In the genomic region with DNA sequence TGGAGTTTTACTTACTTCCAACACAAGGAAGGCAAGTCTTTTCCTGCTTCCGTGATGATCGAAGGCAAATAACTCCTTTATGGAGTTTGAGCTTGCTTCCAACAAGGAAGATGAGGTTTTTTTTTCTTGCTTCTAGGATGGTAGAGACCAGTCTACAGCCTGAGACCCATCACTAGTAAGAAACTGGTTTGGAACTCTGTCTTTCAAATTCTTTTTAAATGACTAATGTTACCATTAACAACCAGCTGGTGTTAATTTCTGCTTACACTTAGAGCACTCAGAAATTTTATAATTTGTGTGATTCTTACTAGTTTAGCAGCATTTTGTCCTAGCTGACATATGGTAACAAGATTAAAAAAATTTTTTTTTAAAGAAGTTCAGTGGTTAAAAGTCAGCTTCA, we compare ENCODE assay signal across 31 cellular contexts. TPM values are rescaled to one million over a fixed set of nuclear protein-coding genes. Genes with fewer than 3 reads are reported as not detected.
DNase-seq lines count a peak whose midpoint lies in the region; ATAC-seq and TF ChIP-seq lines count a peak whose summit lies in the region.
"Had no signal": no experiment of that assay in that cellular context is flagged by ENCODE, and none has a peak within 500 bp of the region (broad histone marks: within the 10 kb centered on the region; RNA-seq: fewer than 3 reads in every experiment).

No MANE protein-coding gene starts in this region.

- peaks cover 46% of the 10 kb centered on the region for H3K4me1 ChIP-seq in RWPE2 (ENCODE audit: insufficient read depth, poor library complexity, severe bottlenecking)
- peaks cover 7% of the 10 kb centered on the region for H3K4me1 ChIP-seq in foreskin keratinocyte
- H3K4me1 ChIP-seq: lower lobe of right lung, suprapubic skin had no signal

- H3K4me3 Mint-ChIP-seq in activated CD8-positive, alpha-beta T cell treated with anti-CD3 and anti-CD28 coated beads for 36 hours, result no peak overlapping the region
- H3K4me3 Mint-ChIP-seq in activated CD8-positive, alpha-beta T cell treated with anti-CD3 and anti-CD28 coated beads, Interleukin-2, amount 10 ng/mL, durations not matched to agents 7 days and 5 days, result no peak overlapping the region
- no peak overlapping the region for H3K4me3 Mint-ChIP-seq in stimulated activated effector memory CD8-positive, alpha-beta T cell treated with anti-CD3 and anti-CD28 coated beads, Interleukin-12 subunit alpha, Interleukin-12 subunit beta, amount 100 ng/mL, for 72 hours
- H3K4me3 Mint-ChIP-seq: activated naive CD8-positive, alpha-beta T cell treated with anti-CD3 and anti-CD28 coated beads, Interleukin-2, amount 10 ng/mL, durations not matched to agents 7 days and 5 days had no signal

- H3K27ac ChIP-seq in RWPE2 (ENCODE audit: poor library complexity, severe bottlenecking), result peak overlapping the region; percentile 7
- no peak overlapping the region for H3K27ac ChIP-seq in foreskin keratinocyte
- H3K27ac ChIP-seq: lower lobe of right lung, RWPE1, SK-N-MC, spleen, suprapubic skin had no signal

- no peak for TF ChIP-seq CTCF in activated CD8-positive, alpha-beta T cell treated with anti-CD3 and anti-CD28 coated beads for 36 hours (IDR thresholded peaks at IDR 0.05)
- no peak for TF ChIP-seq CTCF in RWPE2 (IDR thresholded peaks at IDR 0.05; ENCODE audit: poor library complexity, severe bottlenecking)
- no peak for TF ChIP-seq CTCF in foreskin keratinocyte (conservative IDR thresholded peaks at IDR 0.05)
- no peak for TF ChIP-seq CTCF in GM13976 (IDR thresholded peaks at IDR 0.05; ENCODE audit: borderline replicate concordance, control extremely low read depth, extremely low read depth, insufficient read depth, missing control alignments)

- H3K36me3 ChIP-seq in RWPE2 (ENCODE audit: low read depth), result peaks cover 58% of the 10 kb centered on the region
- H3K36me3 ChIP-seq: lower lobe of right lung, suprapubic skin had no signal

- no peaks in the 10 kb centered on the region for H3K27me3 ChIP-seq in RWPE2 (ENCODE audit: insufficient read depth, poor library complexity, severe bottlenecking)
- no peaks in the 10 kb centered on the region for H3K27me3 ChIP-seq in foreskin keratinocyte
- H3K27me3 ChIP-seq: spleen, suprapubic skin had no signal

- H3K9me3 ChIP-seq in RWPE2 (ENCODE audit: severe bottlenecking), result peaks cover 3% of the 10 kb centered on the region
- H3K9me3 ChIP-seq: lower lobe of right lung, mucosa of descending colon, suprapubic skin had no signal

- H3K9me3 Mint-ChIP-seq in activated CD8-positive, alpha-beta T cell treated with anti-CD3 and anti-CD28 coated beads for 36 hours, result peaks cover 3% of the 10 kb centered on the region
- H3K9me3 Mint-ChIP-seq in activated CD8-positive, alpha-beta T cell treated with anti-CD3 and anti-CD28 coated beads, Interleukin-2, amount 10 ng/mL, durations not matched to agents 7 days and 5 days (ENCODE audit: insufficient read depth), result no peaks in the 10 kb centered on the region
- H3K9me3 Mint-ChIP-seq in stimulated activated effector memory CD8-positive, alpha-beta T cell treated with anti-CD3 and anti-CD28 coated beads, Interleukin-12 subunit alpha, Interleukin-12 subunit beta, amount 100 ng/mL, for 72 hours, result no peaks in the 10 kb centered on the region
- H3K9me3 Mint-ChIP-seq: activated naive CD8-positive, alpha-beta T cell treated with anti-CD3 and anti-CD28 coated beads, Interleukin-2, amount 10 ng/mL, durations not matched to agents 7 days and 5 days; CD8-positive, alpha-beta memory T cell had no signal

- POLR2A ChIA-PET in activated CD8-positive, alpha-beta T cell treated with anti-CD3 and anti-CD28 coated beads for 36 hours (lab: Charles Lee), result no interaction called here
- POLR2A ChIA-PET in activated CD8-positive, alpha-beta T cell treated with anti-CD3 and anti-CD28 coated beads, Interleukin-2, amount 10 ng/mL, durations not matched to agents 7 days and 5 days (lab: Charles Lee), result no interaction called here

- H3K27me3 Mint-ChIP-seq in activated CD8-positive, alpha-beta T cell treated with anti-CD3 and anti-CD28 coated beads for 36 hours, result no peaks in the 10 kb centered on the region
- H3K27me3 Mint-ChIP-seq in activated CD8-positive, alpha-beta T cell treated with anti-CD3 and anti-CD28 coated beads, Interleukin-2, amount 10 ng/mL, durations not matched to agents 7 days and 5 days (ENCODE audit: low read depth), result no peaks in the 10 kb centered on the region
- H3K27me3 Mint-ChIP-seq: activated naive CD8-positive, alpha-beta T cell treated with anti-CD3 and anti-CD28 coated beads, Interleukin-2, amount 10 ng/mL, durations not matched to agents 7 days and 5 days; CD8-positive, alpha-beta memory T cell had no signal

- intact Hi-C loops in activated CD8-positive, alpha-beta T cell treated with anti-CD3 and anti-CD28 coated beads for 36 hours (cut with micrococcal nuclease), result no loop called here

- no peak for ATAC-seq in activated CD8-positive, alpha-beta T cell treated with anti-CD3 and anti-CD28 coated beads for 36 hours
- no peak for ATAC-seq in activated CD8-positive, alpha-beta T cell treated with anti-CD3 and anti-CD28 coated beads, Interleukin-2, amount 10 ng/mL, durations not matched to agents 7 days and 5 days
- ATAC-seq in RWPE2 (ENCODE audit: low read depth), result peak; percentile 64
- peak; percentile 57 for ATAC-seq in foreskin keratinocyte
- no peak for ATAC-seq in stimulated activated effector memory CD8-positive, alpha-beta T cell treated with anti-CD3 and anti-CD28 coated beads, Interleukin-12 subunit alpha, Interleukin-12 subunit beta, amount 100 ng/mL, for 72 hours
- no peak for ATAC-seq in GM19351 (IDR thresholded peaks at IDR 0.05; ENCODE audit: unreplicated experiment)
- ATAC-seq: HCT116, lower lobe of right lung, mucosa of descending colon, right cardiac atrium had no signal

- DNase-seq in activated CD8-positive, alpha-beta T cell treated with anti-CD3 and anti-CD28 coated beads for 36 hours, result no peak
- DNase-seq in activated CD8-positive, alpha-beta T cell treated with anti-CD3 and anti-CD28 coated beads, Interleukin-2, amount 10 ng/mL, durations not matched to agents 7 days and 5 days, result no peak
- DNase-seq in RWPE2 (ENCODE audit: low spot score) (no peak), foreskin keratinocyte (peak in 1 of 2 donors; percentile 15), NCI-H1092 treated with DMSO at 0.1 percent for 48 hours (lab: John Stamatoyannopoulos, UW) (no peak), GM13976 (ENCODE audit: low spot score) (no peak)
- DNase-seq in stimulated activated effector memory CD8-positive, alpha-beta T cell treated with anti-CD3 and anti-CD28 coated beads, Interleukin-12 subunit alpha, Interleukin-12 subunit beta, amount 100 ng/mL, for 72 hours (ENCODE audit: low spot score in 2 of 2), result no peak
- DNase-seq: 8988T; activated CD4-positive, alpha-beta T cell treated with anti-CD3 and anti-CD28 coated beads for 1 hour; activated CD8-positive, alpha-beta memory T cell treated with anti-CD3 and anti-CD28 coated beads for 24 hours; activated effector memory CD4-positive, alpha-beta T cell treated with anti-CD3 and anti-CD28 coated beads, Interleukin-2, amount 50 U/mL, for 16 hours; activated naive CD8-positive, alpha-beta T cell treated with anti-CD3 and anti-CD28 coated beads, Interleukin-2, amount 10 ng/mL, durations not matched to agents 7 days and 5 days; AML-193; CD8-positive, alpha-beta memory T cell; DMS153; GDM1; head of caudate nucleus; KBM-7; kidney glomerular epithelial cell; lower lobe of right lung; mucosa of descending colon; NCI-H146; NCI-H446; NCI-H82; right cardiac atrium; spleen had no signal

- peaks cover 26% of the 10 kb centered on the region for H3K36me3 Mint-ChIP-seq in activated CD8-positive, alpha-beta T cell treated with anti-CD3 and anti-CD28 coated beads for 36 hours (ENCODE audit: low read depth)
- H3K36me3 Mint-ChIP-seq in activated CD8-positive, alpha-beta T cell treated with anti-CD3 and anti-CD28 coated beads, Interleukin-2, amount 10 ng/mL, durations not matched to agents 7 days and 5 days (ENCODE audit: low read depth), result peaks cover 31% of the 10 kb centered on the region
- H3K36me3 Mint-ChIP-seq in stimulated activated effector memory CD8-positive, alpha-beta T cell treated with anti-CD3 and anti-CD28 coated beads, Interleukin-12 subunit alpha, Interleukin-12 subunit beta, amount 100 ng/mL, for 72 hours, result peaks cover 12% of the 10 kb centered on the region

- in situ Hi-C loops in GM13976 (cut with MboI; ENCODE audit: low sequenced_read_pairs, unreplicated experiment), result no loop called here

- H3K27ac Mint-ChIP-seq in activated CD8-positive, alpha-beta T cell treated with anti-CD3 and anti-CD28 coated beads for 36 hours, result peak overlapping the region; percentile 4
- no peak overlapping the region for H3K27ac Mint-ChIP-seq in activated CD8-positive, alpha-beta T cell treated with anti-CD3 and anti-CD28 coated beads, Interleukin-2, amount 10 ng/mL, durations not matched to agents 7 days and 5 days
- H3K27ac Mint-ChIP-seq in stimulated activated effector memory CD8-positive, alpha-beta T cell treated with anti-CD3 and anti-CD28 coated beads, Interleukin-12 subunit alpha, Interleukin-12 subunit beta, amount 100 ng/mL, for 72 hours, result peak overlapping the region; percentile 26
- H3K27ac Mint-ChIP-seq: activated naive CD8-positive, alpha-beta T cell treated with anti-CD3 and anti-CD28 coated beads, Interleukin-2, amount 10 ng/mL, durations not matched to agents 7 days and 5 days had no signal

- CTCF ChIA-PET in activated CD8-positive, alpha-beta T cell treated with anti-CD3 and anti-CD28 coated beads for 36 hours (lab: Charles Lee), result no interaction called here
- CTCF ChIA-PET in activated CD8-positive, alpha-beta T cell treated with anti-CD3 and anti-CD28 coated beads, Interleukin-2, amount 10 ng/mL, durations not matched to agents 7 days and 5 days (lab: Charles Lee), result no interaction called here

- H3K4me1 Mint-ChIP-seq in activated CD8-positive, alpha-beta T cell treated with anti-CD3 and anti-CD28 coated beads for 36 hours (ENCODE audit: low read depth), result peaks cover 22% of the 10 kb centered on the region
- H3K4me1 Mint-ChIP-seq in activated CD8-positive, alpha-beta T cell treated with anti-CD3 and anti-CD28 coated beads, Interleukin-2, amount 10 ng/mL, durations not matched to agents 7 days and 5 days (ENCODE audit: low read depth), result peaks cover 4% of the 10 kb centered on the region
- peaks cover 26% of the 10 kb centered on the region for H3K4me1 Mint-ChIP-seq in stimulated activated effector memory CD8-positive, alpha-beta T cell treated with anti-CD3 and anti-CD28 coated beads, Interleukin-12 subunit alpha, Interleukin-12 subunit beta, amount 100 ng/mL, for 72 hours
- H3K4me1 Mint-ChIP-seq: activated naive CD8-positive, alpha-beta T cell treated with anti-CD3 and anti-CD28 coated beads, Interleukin-2, amount 10 ng/mL, durations not matched to agents 7 days and 5 days had no signal

- H3K4me3 ChIP-seq in RWPE2 (ENCODE audit: severe bottlenecking), result no peak overlapping the region
- H3K4me3 ChIP-seq: lower lobe of right lung, mucosa of descending colon, SK-N-MC, spleen, suprapubic skin had no signal

RNA-seq across cellular contexts. Expression of a gene that starts 19.5 kb away (rescaled TPM):
- 10 to 100 TPM; 14.6 TPM for total RNA-seq in activated CD8-positive, alpha-beta T cell treated with anti-CD3 and anti-CD28 coated beads for 36 hours
- 10 to 100 TPM; 18.7 to 19.4 TPM for total RNA-seq in activated CD8-positive, alpha-beta T cell treated with anti-CD3 and anti-CD28 coated beads, Interleukin-2, amount 10 ng/mL, durations not matched to agents 7 days and 5 days
- 26.7 and 29.2 TPM in 2 replicates for total RNA-seq in foreskin keratinocyte
- 9.6 and 9.7 TPM in 2 replicates for polyA plus RNA-seq in foreskin keratinocyte
- polyA plus RNA-seq: CD8-positive, alpha-beta memory T cell had no signal

Comparison
In these comparisons a context has a peak if more than half of its experiments do, and no peak if none do; other contexts are left out.
1. ATAC-seq: peak in RWPE2 (single experiment) and foreskin keratinocyte (single experiment); none in activated CD8-positive, alpha-beta T cell treated with anti-CD3 and anti-CD28 coated beads for 36 hours (single experiment), activated CD8-positive, alpha-beta T cell treated with anti-CD3 and anti-CD28 coated beads, Interleukin-2, amount 10 ng/mL, durations not matched to agents 7 days and 5 days (single experiment), stimulated activated effector memory CD8-positive, alpha-beta T cell treated with anti-CD3 and anti-CD28 coated beads, Interleukin-12 subunit alpha, Interleukin-12 subunit beta, amount 100 ng/mL, for 72 hours (single experiment) and GM19351 (single experiment).